ENCODE assay signal across 1 cellular context in the genomic region with DNA sequence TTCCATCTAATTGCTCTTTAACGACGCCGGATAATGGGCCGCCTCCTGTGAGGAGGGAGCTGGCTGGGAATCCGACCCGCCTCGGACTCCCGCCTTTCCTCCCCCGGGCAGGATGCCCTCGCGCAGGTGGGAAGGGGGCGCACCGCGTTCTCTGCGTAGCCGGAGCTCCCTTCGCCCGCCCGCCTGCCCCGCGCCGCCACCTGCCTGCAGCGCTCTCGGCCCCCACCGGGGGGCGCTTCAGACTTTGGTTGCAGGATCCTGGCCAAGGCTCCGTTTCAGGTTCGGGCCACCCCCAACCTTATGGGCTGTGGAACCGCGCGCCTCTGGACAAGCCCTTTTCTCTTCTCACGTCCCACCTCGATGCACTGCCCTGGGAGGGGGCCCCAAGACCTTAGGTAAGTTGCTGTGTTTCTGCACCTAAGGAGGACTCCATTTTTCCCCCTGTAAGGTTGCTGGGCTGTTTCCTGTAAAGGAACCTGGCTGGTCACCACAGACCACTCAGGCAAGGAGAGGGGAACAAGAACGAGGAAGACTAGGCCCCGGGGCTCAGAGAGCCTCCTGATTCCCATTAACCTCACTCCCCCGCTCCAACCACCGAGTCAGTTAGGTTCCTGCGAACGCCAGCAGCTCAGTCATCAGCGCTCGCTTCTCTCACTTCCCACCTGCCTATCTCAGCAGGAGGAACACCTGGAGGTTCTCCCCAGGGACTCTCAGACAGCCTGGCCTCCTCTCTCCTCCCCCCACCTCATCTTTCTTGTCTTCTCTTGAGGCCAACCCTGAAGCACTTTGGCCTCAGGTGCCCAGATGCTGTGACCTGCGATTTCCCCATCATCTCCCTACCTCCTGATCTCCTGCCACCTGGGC.
A peak's percentile ranks its signal among the peaks of the same experiment; 100 is the strongest.
TF ChIP-seq lines count a peak whose summit lies in the region.

No MANE protein-coding gene starts in this region.

TF ChIP-seq in WTC11, 78 proteins besides CTCF, POLR2A, EP300 and RAD21 (continued from another document):
- TF ChIP-seq PRDM15 (CRISPR knock-in tag; IDR thresholded peaks at IDR 0.05) (no peak), GTF2I (CRISPR knock-in tag; conservative IDR thresholded peaks at IDR 0.05) (no peak), NFE2L1 (CRISPR knock-in tag; IDR thresholded peaks at IDR 0.05) (no peak), ZNF138 (CRISPR knock-in tag; conservative IDR thresholded peaks at IDR 0.05) (no peak), ZBTB21 (CRISPR knock-in tag; IDR thresholded peaks at IDR 0.05; ENCODE audit: borderline replicate concordance) (no peak), ZNF317 (CRISPR knock-in tag; IDR thresholded peaks at IDR 0.05; ENCODE audit: borderline replicate concordance, low read depth) (no peak), ZNF232 (CRISPR knock-in tag; IDR thresholded peaks at IDR 0.05) (no peak), HMGXB4 (CRISPR knock-in tag; IDR thresholded peaks at IDR 0.05) (0 out of 2 replicates have a peak, but pooled peaks have one; percentile 39), RELA (CRISPR knock-in tag; IDR thresholded peaks at IDR 0.05; ENCODE audit: borderline replicate concordance) (no peak), OVOL2 (CRISPR knock-in tag; IDR thresholded peaks at IDR 0.05; ENCODE audit: borderline replicate concordance) (no peak), SMAD3 (CRISPR knock-in tag; IDR thresholded peaks at IDR 0.05; ENCODE audit: borderline replicate concordance) (no peak)
- TF ChIP-seq, protein P1, sequence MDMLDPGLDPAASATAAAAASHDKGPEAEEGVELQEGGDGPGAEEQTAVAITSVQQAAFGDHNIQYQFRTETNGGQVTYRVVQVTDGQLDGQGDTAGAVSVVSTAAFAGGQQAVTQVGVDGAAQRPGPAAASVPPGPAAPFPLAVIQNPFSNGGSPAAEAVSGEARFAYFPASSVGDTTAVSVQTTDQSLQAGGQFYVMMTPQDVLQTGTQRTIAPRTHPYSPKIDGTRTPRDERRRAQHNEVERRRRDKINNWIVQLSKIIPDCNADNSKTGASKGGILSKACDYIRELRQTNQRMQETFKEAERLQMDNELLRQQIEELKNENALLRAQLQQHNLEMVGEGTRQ (CRISPR knock-in tag; IDR thresholded peaks at IDR 0.05) = 0 out of 2 replicates have a peak, but pooled peaks have one; percentile 32
- TF ChIP-seq, protein P2, sequence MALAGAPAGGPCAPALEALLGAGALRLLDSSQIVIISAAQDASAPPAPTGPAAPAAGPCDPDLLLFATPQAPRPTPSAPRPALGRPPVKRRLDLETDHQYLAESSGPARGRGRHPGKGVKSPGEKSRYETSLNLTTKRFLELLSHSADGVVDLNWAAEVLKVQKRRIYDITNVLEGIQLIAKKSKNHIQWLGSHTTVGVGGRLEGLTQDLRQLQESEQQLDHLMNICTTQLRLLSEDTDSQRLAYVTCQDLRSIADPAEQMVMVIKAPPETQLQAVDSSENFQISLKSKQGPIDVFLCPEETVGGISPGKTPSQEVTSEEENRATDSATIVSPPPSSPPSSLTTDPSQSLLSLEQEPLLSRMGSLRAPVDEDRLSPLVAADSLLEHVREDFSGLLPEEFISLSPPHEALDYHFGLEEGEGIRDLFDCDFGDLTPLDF (CRISPR knock-in tag; IDR thresholded peaks at IDR 0.05) = no peak
- TF ChIP-seq, protein P3, sequence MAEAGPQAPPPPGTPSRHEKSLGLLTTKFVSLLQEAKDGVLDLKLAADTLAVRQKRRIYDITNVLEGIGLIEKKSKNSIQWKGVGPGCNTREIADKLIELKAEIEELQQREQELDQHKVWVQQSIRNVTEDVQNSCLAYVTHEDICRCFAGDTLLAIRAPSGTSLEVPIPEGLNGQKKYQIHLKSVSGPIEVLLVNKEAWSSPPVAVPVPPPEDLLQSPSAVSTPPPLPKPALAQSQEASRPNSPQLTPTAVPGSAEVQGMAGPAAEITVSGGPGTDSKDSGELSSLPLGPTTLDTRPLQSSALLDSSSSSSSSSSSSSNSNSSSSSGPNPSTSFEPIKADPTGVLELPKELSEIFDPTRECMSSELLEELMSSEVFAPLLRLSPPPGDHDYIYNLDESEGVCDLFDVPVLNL (CRISPR knock-in tag; IDR thresholded peaks at IDR 0.05; ENCODE audit: borderline replicate concordance, low read depth) = no peak
- TF ChIP-seq, protein P4, sequence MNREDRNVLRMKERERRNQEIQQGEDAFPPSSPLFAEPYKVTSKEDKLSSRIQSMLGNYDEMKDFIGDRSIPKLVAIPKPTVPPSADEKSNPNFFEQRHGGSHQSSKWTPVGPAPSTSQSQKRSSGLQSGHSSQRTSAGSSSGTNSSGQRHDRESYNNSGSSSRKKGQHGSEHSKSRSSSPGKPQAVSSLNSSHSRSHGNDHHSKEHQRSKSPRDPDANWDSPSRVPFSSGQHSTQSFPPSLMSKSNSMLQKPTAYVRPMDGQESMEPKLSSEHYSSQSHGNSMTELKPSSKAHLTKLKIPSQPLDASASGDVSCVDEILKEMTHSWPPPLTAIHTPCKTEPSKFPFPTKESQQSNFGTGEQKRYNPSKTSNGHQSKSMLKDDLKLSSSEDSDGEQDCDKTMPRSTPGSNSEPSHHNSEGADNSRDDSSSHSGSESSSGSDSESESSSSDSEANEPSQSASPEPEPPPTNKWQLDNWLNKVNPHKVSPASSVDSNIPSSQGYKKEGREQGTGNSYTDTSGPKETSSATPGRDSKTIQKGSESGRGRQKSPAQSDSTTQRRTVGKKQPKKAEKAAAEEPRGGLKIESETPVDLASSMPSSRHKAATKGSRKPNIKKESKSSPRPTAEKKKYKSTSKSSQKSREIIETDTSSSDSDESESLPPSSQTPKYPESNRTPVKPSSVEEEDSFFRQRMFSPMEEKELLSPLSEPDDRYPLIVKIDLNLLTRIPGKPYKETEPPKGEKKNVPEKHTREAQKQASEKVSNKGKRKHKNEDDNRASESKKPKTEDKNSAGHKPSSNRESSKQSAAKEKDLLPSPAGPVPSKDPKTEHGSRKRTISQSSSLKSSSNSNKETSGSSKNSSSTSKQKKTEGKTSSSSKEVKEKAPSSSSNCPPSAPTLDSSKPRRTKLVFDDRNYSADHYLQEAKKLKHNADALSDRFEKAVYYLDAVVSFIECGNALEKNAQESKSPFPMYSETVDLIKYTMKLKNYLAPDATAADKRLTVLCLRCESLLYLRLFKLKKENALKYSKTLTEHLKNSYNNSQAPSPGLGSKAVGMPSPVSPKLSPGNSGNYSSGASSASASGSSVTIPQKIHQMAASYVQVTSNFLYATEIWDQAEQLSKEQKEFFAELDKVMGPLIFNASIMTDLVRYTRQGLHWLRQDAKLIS (CRISPR knock-in tag; IDR thresholded peaks at IDR 0.05; ENCODE audit: borderline replicate concordance) = no peak
- TF ChIP-seq, protein P5, sequence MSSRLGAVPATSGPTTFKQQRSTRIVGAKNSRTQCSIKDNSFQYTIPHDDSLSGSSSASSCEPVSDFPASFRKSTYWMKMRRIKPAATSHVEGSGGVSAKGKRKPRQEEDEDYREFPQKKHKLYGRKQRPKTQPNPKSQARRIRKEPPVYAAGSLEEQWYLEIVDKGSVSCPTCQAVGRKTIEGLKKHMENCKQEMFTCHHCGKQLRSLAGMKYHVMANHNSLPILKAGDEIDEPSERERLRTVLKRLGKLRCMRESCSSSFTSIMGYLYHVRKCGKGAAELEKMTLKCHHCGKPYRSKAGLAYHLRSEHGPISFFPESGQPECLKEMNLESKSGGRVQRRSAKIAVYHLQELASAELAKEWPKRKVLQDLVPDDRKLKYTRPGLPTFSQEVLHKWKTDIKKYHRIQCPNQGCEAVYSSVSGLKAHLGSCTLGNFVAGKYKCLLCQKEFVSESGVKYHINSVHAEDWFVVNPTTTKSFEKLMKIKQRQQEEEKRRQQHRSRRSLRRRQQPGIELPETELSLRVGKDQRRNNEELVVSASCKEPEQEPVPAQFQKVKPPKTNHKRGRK (CRISPR knock-in tag; IDR thresholded peaks at IDR 0.05; ENCODE audit: borderline replicate concordance) = no peak
TF ChIP-seq in WTC11: peak in this region for 8.
